Comparison of ENCODE assay signal across 1 cellular context in the genomic region with DNA sequence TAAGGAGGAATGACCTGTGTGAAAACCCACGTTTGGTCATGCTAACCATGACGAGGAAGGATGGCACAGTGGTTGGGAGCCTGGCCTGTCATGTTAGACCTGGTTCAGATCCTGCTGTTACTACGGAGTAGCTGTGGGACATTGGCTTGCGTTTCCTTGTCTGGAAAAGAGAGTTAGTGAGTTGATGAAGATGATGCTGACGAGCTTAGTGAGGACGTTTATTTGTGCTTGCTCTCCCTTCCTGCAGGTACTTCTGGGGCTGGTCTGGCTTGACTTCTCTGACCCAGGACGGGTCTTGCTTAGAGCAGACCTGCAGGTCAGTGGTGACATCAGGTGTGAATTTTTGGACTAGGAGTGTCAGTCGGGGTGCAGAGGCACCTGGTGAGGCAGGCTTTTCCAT.
TF ChIP-seq lines count a peak whose summit lies in the region.

No MANE protein-coding gene starts in this region.

TF ChIP-seq in IMR-90, 13 proteins besides CTCF, POLR2A, EP300 and RAD21 (continued from another document):
- TF ChIP-seq USF2 (IDR thresholded peaks at IDR 0.05; ENCODE audit: low read depth, low read length), result no peak
- no peak for TF ChIP-seq SMC3 (IDR thresholded peaks at IDR 0.05; ENCODE audit: low read depth, low read length)
- TF ChIP-seq MXI1 (IDR thresholded peaks at IDR 0.05; ENCODE audit: borderline replicate concordance, low read depth, low read length), result no peak
